Comparison of ENCODE assay signal across 13 cellular contexts in the genomic region with DNA sequence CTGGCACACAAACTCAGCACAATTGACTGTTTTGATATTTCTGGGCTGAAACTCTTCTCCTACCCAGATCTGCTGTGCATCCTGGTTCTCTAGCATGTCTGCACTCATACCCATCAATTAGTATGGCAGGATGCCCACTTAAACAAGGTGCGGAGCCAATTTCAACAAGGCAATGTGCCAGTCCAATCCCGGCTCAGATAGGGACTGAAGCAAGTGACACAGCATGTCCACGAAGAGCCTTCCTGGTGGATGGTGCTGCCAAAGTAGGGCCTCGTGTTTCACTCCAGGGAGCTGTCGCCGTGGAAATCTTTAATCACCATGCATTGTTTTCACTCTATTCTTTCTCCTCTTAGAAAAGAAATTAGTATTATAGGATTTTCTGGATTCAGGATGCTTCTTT. TPM values are rescaled to one million over a fixed set of nuclear protein-coding genes. Genes with fewer than 3 reads are reported as not detected.
DNase-seq lines count a peak whose midpoint lies in the region; ATAC-seq, FAIRE-seq and TF ChIP-seq lines count a peak whose summit lies in the region.
"Had no signal": no experiment of that assay in that cellular context is flagged by ENCODE, and none has a peak within 500 bp of the region (broad histone marks: within the 10 kb centered on the region; RNA-seq: fewer than 3 reads in every experiment).

No MANE protein-coding gene starts in this region.

- H3K23me2 ChIP-seq in H9 (ENCODE audit: insufficient read length, low read depth, low read length, poor library complexity, severe bottlenecking), result no peaks in the 10 kb centered on the region
- H3K23me2 ChIP-seq in H1 (ENCODE audit: low read depth, low read length), result no peaks in the 10 kb centered on the region

- H3K23ac ChIP-seq in H9 (ENCODE audit: insufficient read length, low read depth, low read length) (no peak overlapping the region), H1 (ENCODE audit: insufficient read length) (no peak overlapping the region)

- H2BK15ac ChIP-seq in H9 (ENCODE audit: low read depth, low read length) (no peak overlapping the region), H1 (ENCODE audit: low read length) (no peak overlapping the region)

- H2BK20ac ChIP-seq in H9 (ENCODE audit: low read depth, low read length, poor library complexity, severe bottlenecking), result no peak overlapping the region
- no peak overlapping the region for H2BK20ac ChIP-seq in H1 (ENCODE audit: low read length)

- H3K36me3 Mint-ChIP-seq in H9 (ENCODE audit: insufficient read depth in 1 of 3, low read depth in 3 of 3) (no peaks in the 10 kb centered on the region), osteocyte (ENCODE audit: unreplicated experiment) (no peaks in the 10 kb centered on the region)

- peaks cover 8 to 13% of the 10 kb centered on the region in 2 experiments for H3K4me1 Mint-ChIP-seq in H9
- peaks cover 11% of the 10 kb centered on the region for H3K4me1 Mint-ChIP-seq in osteocyte (ENCODE audit: unreplicated experiment)
- H3K4me1 Mint-ChIP-seq: nephron had no signal

- TF ChIP-seq CTCF in H9 (conservative IDR thresholded peaks at IDR 0.05) (no peak), H1 (IDR thresholded peaks at IDR 0.05; ENCODE audit: control extremely low read depth in 1 of 3, insufficient read depth in 1 of 3, low read depth in 1 of 3, low read length in 3 of 3) (no peak), osteocyte (IDR thresholded peaks at IDR 0.05) (no peak), GM13977 (IDR thresholded peaks at IDR 0.05; ENCODE audit: extremely low read depth, insufficient read depth, missing control alignments) (no peak)

- H2BK5ac ChIP-seq in H9 (ENCODE audit: insufficient read length, low read length) (no peak overlapping the region), H1 (ENCODE audit: low read depth, low read length) (no peak overlapping the region)

- H3K27ac Mint-ChIP-seq in H9 (peak overlapping the region in 1 of 3 experiments; percentile 9; a peak in 1 of 7 replicates), osteocyte (ENCODE audit: unreplicated experiment) (peak overlapping the region; percentile 14)
- H3K27ac Mint-ChIP-seq: nephron had no signal

- no peak overlapping the region for H2AK5ac ChIP-seq in H9 (ENCODE audit: insufficient read length, low read length)
- H2AK5ac ChIP-seq in H1 (ENCODE audit: low read depth, low read length), result no peak overlapping the region

- H4K91ac ChIP-seq in H9 (ENCODE audit: insufficient read length, low read depth, low read length) (no peak overlapping the region), H1 (replicated peaks; ENCODE audit: insufficient read length, low read length) (no peak overlapping the region)

- H3K9me3 Mint-ChIP-seq in H9, result no peaks in the 10 kb centered on the region
- H3K9me3 Mint-ChIP-seq in osteocyte (ENCODE audit: unreplicated experiment), result no peaks in the 10 kb centered on the region
- H3K9me3 Mint-ChIP-seq: nephron had no signal

- no peak overlapping the region for H2AFZ ChIP-seq in H9 (ENCODE audit: low read length)
- peak overlapping the region; percentile 76; the same call in 1 of the 2 replicates for H2AFZ ChIP-seq in H1 (ENCODE audit: low read length)

- H3K4me1 ChIP-seq in H9 (ENCODE audit: insufficient read depth, low read length), result no peaks in the 10 kb centered on the region
- H3K4me1 ChIP-seq in H1 (replicated peaks in 1 of 4; ENCODE audit: control insufficient read depth in 3 of 4, insufficient read depth in 4 of 4, low read length in 3 of 4), result peaks cover 0 to 7% (median 2%) of the 10 kb centered on the region in 4 experiments; a peak in 3 of 7 replicates
- H3K4me1 ChIP-seq: Caco-2, Peyer's patch had no signal

- H3K14ac ChIP-seq in H9 (ENCODE audit: insufficient read depth, low read length) (no peak overlapping the region), H1 (ENCODE audit: insufficient read length) (no peak overlapping the region)

- no CpG with 5 or more reads among the region's 6 CpGs for WGBS in H9 (ENCODE audit: extremely low coverage, insufficient read length, low lambda C conversion rate)
- WGBS in H1 (ENCODE audit: extremely low coverage in 1 of 2, insufficient coverage in 1 of 2, insufficient read length in 1 of 2, insufficient replicate concordance in 2 of 2, low coverage in 1 of 2, low lambda C conversion rate in 2 of 2, missing lambda C conversion rate in 1 of 2), 2 experiments, result 75% methylated on average over 6 of the region's 6 CpGs; no CpG with 5 or more reads in 1 of the 2 experiments

- CTCF ChIA-PET in H1 (lab: Charles Lee; ENCODE audit: partially characterized antibody), result interaction anchor here (1.8 to 3.6 kb wide), 2 partner anchors 11 to 39 kb away, joined by 6 to 12 read pairs; no protein-coding TSS in a partner anchor

- no peaks in the 10 kb centered on the region for H3K27me3 ChIP-seq in H9 (ENCODE audit: insufficient read depth, low read length)
- H3K27me3 ChIP-seq in H1 (replicated peaks in 1 of 4; ENCODE audit: control insufficient read depth in 3 of 4, extremely low read depth in 1 of 4, insufficient read depth in 3 of 4, low read length in 3 of 4), result no peaks in the 10 kb centered on the region
- H3K27me3 ChIP-seq: Peyer's patch had no signal

- H3K36me3 ChIP-seq in H1 (ENCODE audit: control insufficient read depth in 2 of 4, insufficient read depth in 4 of 4, low read length in 3 of 4), result no peaks in the 10 kb centered on the region
- H3K36me3 ChIP-seq: Peyer's patch had no signal

- no peak for ATAC-seq in GM18861 (IDR thresholded peaks at IDR 0.05; ENCODE audit: unreplicated experiment)

- no peak overlapping the region for H3K27ac ChIP-seq in H9 (ENCODE audit: insufficient read length, low read depth, low read length)
- H3K27ac ChIP-seq in H1 (ENCODE audit: low read depth, low read length), result no peak overlapping the region
- H3K27ac ChIP-seq: Peyer's patch had no signal

- H3K4ac ChIP-seq in H9 (ENCODE audit: low read depth, low read length) (no peak overlapping the region), H1 (replicated peaks; ENCODE audit: insufficient read length, low read depth, low read length) (no peak overlapping the region)

- H3K9me3 ChIP-seq in H9 (ENCODE audit: control insufficient read depth, low read depth, low read length) (no peaks in the 10 kb centered on the region), H1 (ENCODE audit: insufficient read depth in 2 of 2, low read depth in 1 of 2, low read length in 1 of 2) (no peaks in the 10 kb centered on the region)
- H3K9me3 ChIP-seq: Caco-2, Peyer's patch had no signal

- peak overlapping the region; percentile 61 for H3K18ac ChIP-seq in H9 (ENCODE audit: insufficient read length, low read depth, low read length)
- H3K18ac ChIP-seq in H1 (ENCODE audit: extremely low read depth, low read length), result no peak overlapping the region

- FAIRE-seq in H1 (lab: Jason Lieb, UNC), result no peak

- H3K9ac ChIP-seq in H9 (ENCODE audit: extremely low read depth, insufficient read length, low read length), result no peak overlapping the region
- H3K9ac ChIP-seq in H1 (replicated peaks in 1 of 4; ENCODE audit: extremely low read depth in 1 of 4, low read depth in 3 of 4, low read length in 3 of 4), result no peak overlapping the region

- H3K4me2 ChIP-seq in H9 (ENCODE audit: insufficient read depth, insufficient read length, low read length), result no peak overlapping the region
- no peak overlapping the region for H3K4me2 ChIP-seq in H1 (ENCODE audit: insufficient read depth in 1 of 2, low read depth in 2 of 2, low read length in 2 of 2)

- no peak for DNase-seq in H9
- DNase-seq in NCI-H774 (lab: John Stamatoyannopoulos, UW), result peak; percentile 67
- no peak for DNase-seq in H1 (ENCODE audit: low read depth in 1 of 2, low spot score in 2 of 2)
- no peak for DNase-seq in osteocyte (ENCODE audit: extremely low spot score, unreplicated experiment)
- no peak for DNase-seq in AG08396 (ENCODE audit: low spot score)
- no peak for DNase-seq in GM13977 (ENCODE audit: low spot score)
- no peak for DNase-seq in NOMO-1 treated with dmso at 0.1 percent for 144 hours (lab: John Stamatoyannopoulos, UW; ENCODE audit: unreplicated experiment)
- DNase-seq: activated gamma-delta T cell; Caco-2; stimulated activated CD4-positive, alpha-beta T cell treated with anti-CD3 and anti-CD28 coated beads, Interleukin-4, amount 100 ng/mL, for 24 hours had no signal

- no peak overlapping the region for H3K4me3 Mint-ChIP-seq in H9
- no peak overlapping the region for H3K4me3 Mint-ChIP-seq in osteocyte (ENCODE audit: unreplicated experiment)
- H3K4me3 Mint-ChIP-seq: nephron had no signal

- no peak for TF ChIP-seq EP300 in H1 (IDR thresholded peaks at IDR 0.05; ENCODE audit: borderline replicate concordance in 1 of 2, low read depth in 2 of 2, low read length in 2 of 2)

- no peak for TF ChIP-seq POLR2A in H1 (IDR thresholded peaks at IDR 0.05; ENCODE audit: control extremely low read depth in 1 of 2, low read depth in 2 of 2, low read length in 2 of 2)

- H4K5ac ChIP-seq in H9 (ENCODE audit: insufficient read length, low read depth, low read length) (no peak overlapping the region), H1 (ENCODE audit: insufficient read length, low read depth, low read length) (no peak overlapping the region)

- H3K4me3 ChIP-seq in H1 (ENCODE audit: extremely low read depth in 1 of 4, insufficient read depth in 2 of 4, low read depth in 3 of 4, low read length in 4 of 4), result no peak overlapping the region
- H3K4me3 ChIP-seq: Peyer's patch had no signal

- H3K56ac ChIP-seq in H9 (ENCODE audit: insufficient read length, low read depth, low read length), result no peak overlapping the region
- H3K56ac ChIP-seq in H1 (replicated peaks; ENCODE audit: insufficient read length, low read depth, low read length), result no peak overlapping the region

- H3K27me3 Mint-ChIP-seq in H9 (ENCODE audit: low read depth) (no peaks in the 10 kb centered on the region), osteocyte (ENCODE audit: unreplicated experiment) (peaks cover 8% of the 10 kb centered on the region)

- H3K79me1 ChIP-seq in H9 (ENCODE audit: insufficient read depth, low read depth, low read length, poor library complexity, severe bottlenecking) (no peaks in the 10 kb centered on the region), H1 (ENCODE audit: low read depth, low read length) (no peaks in the 10 kb centered on the region)

- no peak overlapping the region for H3T11ph ChIP-seq in H9 (ENCODE audit: low read length)

- no peak overlapping the region for H2BK12ac ChIP-seq in H9 (ENCODE audit: insufficient read length, low read depth, low read length)
- no peak overlapping the region for H2BK12ac ChIP-seq in H1 (ENCODE audit: low read depth, low read length)

- POLR2A ChIA-PET in H1 (lab: Charles Lee; ENCODE audit: partially characterized antibody), result interaction anchor here (0.6 to 1.6 kb wide), 2 partner anchors 11 to 25 kb away, joined by 3 to 5 read pairs; no protein-coding TSS in a partner anchor

- H2BK120ac ChIP-seq in H9 (ENCODE audit: low read depth, low read length, poor library complexity, severe bottlenecking), result no peak overlapping the region
- H2BK120ac ChIP-seq in H1 (replicated peaks; ENCODE audit: low read depth, low read length), result no peak overlapping the region

- H4K20me1 ChIP-seq in H9 (ENCODE audit: control insufficient read depth, insufficient read depth, insufficient read length), result no peaks in the 10 kb centered on the region
- H4K20me1 ChIP-seq in H1 (replicated peaks in 1 of 2; ENCODE audit: control insufficient read depth in 1 of 2, insufficient read depth in 2 of 2, low read length in 2 of 2), result no peaks in the 10 kb centered on the region

- H3K79me2 ChIP-seq in H9 (ENCODE audit: insufficient read depth, low read length) (no peaks in the 10 kb centered on the region), H1 (ENCODE audit: control insufficient read depth in 1 of 2, insufficient read depth in 2 of 2, low read length in 2 of 2) (no peaks in the 10 kb centered on the region)

- TF ChIP-seq RAD21 in H1 (IDR thresholded peaks at IDR 0.05 in 1 of 2, conservative IDR thresholded peaks at IDR 0.05 in 1 of 2; ENCODE audit: low read depth in 2 of 2, low read length in 2 of 2), result no peak

- no peak overlapping the region for H4K8ac ChIP-seq in H9 (replicated peaks; ENCODE audit: insufficient read length, low read depth, low read length)
- H4K8ac ChIP-seq in H1 (ENCODE audit: extremely low read depth, insufficient read depth, low read length), result no peak overlapping the region

- in situ Hi-C loops in GM13977 (cut with MboI; ENCODE audit: low pct_unique_long_range_greater_than_20kb, low sequenced_read_pairs, unreplicated experiment), result no loop called here

RNA-seq across cellular contexts. Expression of gene LSM6, which starts 40.8 kb away (rescaled TPM):
- total RNA-seq in H9 (2021), result 73.6 and 78.3 TPM in 2 replicates
- total RNA-seq in H1 (2021; fragmentation: NEBNext Ultra II Directional; extraction: Animal tissue kit (Norgen Biotek cat#: 25700)), result 63.4 and 73.6 TPM in 2 replicates
- 29.5 and 40.2 TPM in 2 replicates for polyA plus RNA-seq in H1 (2011; rRNA removed)
- 69.0 TPM for polyA plus RNA-seq in H1 (2011; cell fraction: cytosol; rRNA removed)
- 14.9 TPM for polyA plus RNA-seq in H1 (2011; cell fraction: nucleus; rRNA removed)
- 78.8 to 206 TPM (median 86.8 TPM) in 4 replicates for polyA plus RNA-seq in H1 (2012, experiment 1 of 2)
- 25.7 TPM for polyA plus RNA-seq in H1 (2012, experiment 2 of 2)
- polyA plus RNA-seq in H1 (2013, experiment 1 of 2), result 53.9 TPM
- polyA plus RNA-seq in H1 (2013, experiment 2 of 2), result 58.0 TPM
- 17.8 and 22.4 TPM in 2 replicates for polyA minus RNA-seq in H1 (2011; rRNA and poly(A)+ RNA removed)
- polyA minus RNA-seq in H1 (2011; cell fraction: cytosol; rRNA and poly(A)+ RNA removed), result 13.9 TPM
- polyA minus RNA-seq in H1 (2011; cell fraction: nucleus; rRNA and poly(A)+ RNA removed), result 76.5 TPM
- total RNA-seq in osteocyte, result 19.9 and 24.2 TPM in 2 replicates
